ENCODE assay signal across 1 cellular context in the genomic region with DNA sequence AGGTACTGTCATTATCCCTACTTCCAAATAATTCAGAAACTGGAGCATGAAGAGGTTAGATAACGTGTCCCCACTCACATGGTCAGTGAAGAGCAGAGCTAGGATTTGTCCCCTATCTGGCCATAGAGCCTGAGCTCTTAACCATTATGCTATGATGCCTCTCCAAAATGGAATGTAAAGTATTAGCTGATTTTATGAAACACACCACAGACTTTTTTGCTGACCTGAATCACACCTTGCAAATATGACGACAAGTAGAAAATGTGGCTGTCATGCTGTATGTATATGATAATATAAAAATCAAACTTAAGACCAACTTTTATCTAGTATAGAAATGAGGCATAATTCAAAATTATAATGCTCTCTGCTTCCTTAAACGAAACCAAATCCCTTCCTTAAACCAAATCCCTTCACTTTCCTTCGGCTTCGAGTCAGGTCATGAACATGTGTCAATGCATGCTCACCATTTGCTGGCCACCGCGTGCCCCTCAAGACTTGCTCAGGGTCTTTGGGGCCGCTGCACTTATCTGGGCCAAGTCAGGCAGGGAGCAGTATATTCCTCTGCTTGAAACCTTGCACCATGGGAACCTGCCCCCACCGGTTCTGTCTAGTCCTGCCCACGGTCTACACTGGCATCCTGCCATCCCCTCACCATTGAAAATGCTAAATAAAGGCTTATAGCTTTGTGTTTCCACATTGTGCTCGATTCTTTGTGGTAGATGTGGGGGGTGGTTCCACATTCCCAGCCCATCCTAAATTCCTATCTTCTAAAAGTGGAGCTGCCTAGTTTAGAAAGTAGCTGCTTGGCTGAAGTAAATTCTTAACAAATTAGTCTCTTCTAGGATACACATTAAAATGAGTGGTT.
TF ChIP-seq lines count a peak whose summit lies in the region.

No MANE protein-coding gene starts in this region.

TF ChIP-seq in GM23338, 12 proteins besides CTCF, POLR2A, EP300 and RAD21:
- TF ChIP-seq ZNF114 (CRISPR knock-in tag; IDR thresholded peaks at IDR 0.05) (no peak), ETS1 (IDR thresholded peaks at IDR 0.05) (no peak), REST (IDR thresholded peaks at IDR 0.05; ENCODE audit: unreplicated experiment) (no peak), STAT1 (IDR thresholded peaks at IDR 0.05; ENCODE audit: unreplicated experiment) (no peak), ZNF331 (CRISPR knock-in tag; IDR thresholded peaks at IDR 0.05; ENCODE audit: low read depth) (no peak), POLR2AphosphoS5 (IDR thresholded peaks at IDR 0.05; ENCODE audit: low read depth) (no peak), NANOG (IDR thresholded peaks at IDR 0.05; ENCODE audit: borderline replicate concordance) (no peak), EZH2 (IDR thresholded peaks at IDR 0.05; ENCODE audit: low read depth, unreplicated experiment) (no peak), CREB1 (CRISPR knock-in tag; IDR thresholded peaks at IDR 0.05; ENCODE audit: low read depth) (no peak), EZH2phosphoT487 (IDR thresholded peaks at IDR 0.05; ENCODE audit: unreplicated experiment) (no peak), JUNB (IDR thresholded peaks at IDR 0.05; ENCODE audit: unreplicated experiment) (no peak)
- TF ChIP-seq, protein P1, sequence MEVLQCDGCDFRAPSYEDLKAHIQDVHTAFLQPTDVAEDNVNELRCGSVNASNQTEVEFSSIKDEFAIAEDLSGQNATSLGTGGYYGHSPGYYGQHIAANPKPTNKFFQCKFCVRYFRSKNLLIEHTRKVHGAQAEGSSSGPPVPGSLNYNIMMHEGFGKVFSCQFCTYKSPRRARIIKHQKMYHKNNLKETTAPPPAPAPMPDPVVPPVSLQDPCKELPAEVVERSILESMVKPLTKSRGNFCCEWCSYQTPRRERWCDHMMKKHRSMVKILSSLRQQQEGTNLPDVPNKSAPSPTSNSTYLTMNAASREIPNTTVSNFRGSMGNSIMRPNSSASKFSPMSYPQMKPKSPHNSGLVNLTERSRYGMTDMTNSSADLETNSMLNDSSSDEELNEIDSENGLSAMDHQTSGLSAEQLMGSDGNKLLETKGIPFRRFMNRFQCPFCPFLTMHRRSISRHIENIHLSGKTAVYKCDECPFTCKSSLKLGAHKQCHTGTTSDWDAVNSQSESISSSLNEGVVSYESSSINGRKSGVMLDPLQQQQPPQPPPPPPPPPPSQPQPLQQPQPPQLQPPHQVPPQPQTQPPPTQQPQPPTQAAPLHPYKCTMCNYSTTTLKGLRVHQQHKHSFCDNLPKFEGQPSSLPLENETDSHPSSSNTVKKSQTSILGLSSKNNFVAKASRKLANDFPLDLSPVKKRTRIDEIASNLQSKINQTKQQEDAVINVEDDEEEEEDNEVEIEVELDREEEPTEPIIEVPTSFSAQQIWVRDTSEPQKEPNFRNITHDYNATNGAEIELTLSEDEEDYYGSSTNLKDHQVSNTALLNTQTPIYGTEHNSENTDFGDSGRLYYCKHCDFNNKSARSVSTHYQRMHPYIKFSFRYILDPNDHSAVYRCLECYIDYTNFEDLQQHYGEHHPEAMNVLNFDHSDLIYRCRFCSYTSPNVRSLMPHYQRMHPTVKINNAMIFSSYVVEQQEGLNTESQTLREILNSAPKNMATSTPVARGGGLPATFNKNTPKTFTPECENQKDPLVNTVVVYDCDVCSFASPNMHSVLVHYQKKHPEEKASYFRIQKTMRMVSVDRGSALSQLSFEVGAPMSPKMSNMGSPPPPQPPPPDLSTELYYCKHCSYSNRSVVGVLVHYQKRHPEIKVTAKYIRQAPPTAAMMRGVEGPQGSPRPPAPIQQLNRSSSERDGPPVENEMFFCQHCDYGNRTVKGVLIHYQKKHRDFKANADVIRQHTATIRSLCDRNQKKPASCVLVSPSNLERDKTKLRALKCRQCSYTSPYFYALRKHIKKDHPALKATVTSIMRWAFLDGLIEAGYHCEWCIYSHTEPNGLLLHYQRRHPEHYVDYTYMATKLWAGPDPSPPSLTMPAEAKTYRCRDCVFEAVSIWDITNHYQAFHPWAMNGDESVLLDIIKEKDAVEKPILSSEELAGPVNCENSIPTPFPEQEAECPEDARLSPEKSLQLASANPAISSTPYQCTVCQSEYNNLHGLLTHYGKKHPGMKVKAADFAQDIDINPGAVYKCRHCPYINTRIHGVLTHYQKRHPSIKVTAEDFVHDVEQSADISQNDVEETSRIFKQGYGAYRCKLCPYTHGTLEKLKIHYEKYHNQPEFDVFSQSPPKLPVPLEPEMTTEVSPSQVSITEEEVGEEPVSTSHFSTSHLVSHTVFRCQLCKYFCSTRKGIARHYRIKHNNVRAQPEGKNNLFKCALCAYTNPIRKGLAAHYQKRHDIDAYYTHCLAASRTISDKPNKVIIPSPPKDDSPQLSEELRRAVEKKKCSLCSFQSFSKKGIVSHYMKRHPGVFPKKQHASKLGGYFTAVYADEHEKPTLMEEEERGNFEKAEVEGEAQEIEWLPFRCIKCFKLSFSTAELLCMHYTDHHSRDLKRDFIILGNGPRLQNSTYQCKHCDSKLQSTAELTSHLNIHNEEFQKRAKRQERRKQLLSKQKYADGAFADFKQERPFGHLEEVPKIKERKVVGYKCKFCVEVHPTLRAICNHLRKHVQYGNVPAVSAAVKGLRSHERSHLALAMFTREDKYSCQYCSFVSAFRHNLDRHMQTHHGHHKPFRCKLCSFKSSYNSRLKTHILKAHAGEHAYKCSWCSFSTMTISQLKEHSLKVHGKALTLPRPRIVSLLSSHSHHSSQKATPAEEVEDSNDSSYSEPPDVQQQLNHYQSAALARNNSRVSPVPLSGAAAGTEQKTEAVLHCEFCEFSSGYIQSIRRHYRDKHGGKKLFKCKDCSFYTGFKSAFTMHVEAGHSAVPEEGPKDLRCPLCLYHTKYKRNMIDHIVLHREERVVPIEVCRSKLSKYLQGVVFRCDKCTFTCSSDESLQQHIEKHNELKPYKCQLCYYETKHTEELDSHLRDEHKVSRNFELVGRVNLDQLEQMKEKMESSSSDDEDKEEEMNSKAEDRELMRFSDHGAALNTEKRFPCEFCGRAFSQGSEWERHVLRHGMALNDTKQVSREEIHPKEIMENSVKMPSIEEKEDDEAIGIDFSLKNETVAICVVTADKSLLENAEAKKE (CRISPR knock-in tag; IDR thresholded peaks at IDR 0.05): no peak
